Comparison of ENCODE assay signal across 7 cellular contexts in genomic region chr1:161258439-161259386, GRCh38. TPM values are rescaled to one million over a fixed set of nuclear protein-coding genes. Genes with fewer than 3 reads are reported as not detected.
A peak's percentile ranks its signal among the peaks of the same experiment; 100 is the strongest.
DNase-seq lines count a peak whose midpoint lies in the region; ATAC-seq and TF ChIP-seq lines count a peak whose summit lies in the region.

PCP4L1 (plus strand) TSS chr1:161258745; CDS start chr1:161258975, 230 bp downstream.

- peak; percentile 35 for DNase-seq in NCI-H1694 treated with DMSO at 0.1 percent for 48 hours (lab: John Stamatoyannopoulos, UW)
- peak; percentile 11 for DNase-seq in activated CD8-positive, alpha-beta memory T cell treated with anti-CD3 and anti-CD28 coated beads, Interleukin-2, amount 50 U/mL, for 1 hour (ENCODE audit: extremely low read depth)
- no peak for DNase-seq in esophagus squamous epithelium (lab: John Stamatoyannopoulos, UW)
- peak; percentile 10 for DNase-seq in stimulated activated naive B cell treated with anti-CD40 and anti-IgM and Interleukin-4, amounts not matched to agents 10 μg/mL and 1 μg/mL and 100 μg/mL, for 72 hours
- no peak for DNase-seq in dedifferentiated amniotic fluid mesenchymal stem cell (ENCODE audit: extremely low spot score)

- peaks cover 22 to 35% of the 10 kb centered on the region in 2 donors for H3K4me1 Mint-ChIP-seq in stimulated activated naive B cell treated with anti-CD40 and anti-IgM and Interleukin-4, amounts not matched to agents 10 μg/mL and 1 μg/mL and 100 μg/mL, for 72 hours

- H3K27ac Mint-ChIP-seq in stimulated activated naive B cell treated with anti-CD40 and anti-IgM and Interleukin-4, amounts not matched to agents 10 μg/mL and 1 μg/mL and 100 μg/mL, for 72 hours, result no peak within 1 kb of the TSS

- H3K36me3 ChIP-seq in esophagus squamous epithelium (no peaks in the 10 kb centered on the region), muscle layer of colon (ENCODE audit: insufficient read depth, low read length) (no peaks in the 10 kb centered on the region)

- H3K9me3 ChIP-seq in esophagus squamous epithelium, result peaks cover 0 to 16% (median 9%) of the 10 kb centered on the region in 3 donors
- peaks cover 6% of the 10 kb centered on the region for H3K9me3 ChIP-seq in muscle layer of colon (ENCODE audit: low read length)

- peak within 1 kb of the TSS; percentile 48 to 77 (median 58) for H3K4me3 ChIP-seq in esophagus squamous epithelium
- peak within 1 kb of the TSS; percentile 71 to 79 for H3K4me3 ChIP-seq in muscle layer of colon (ENCODE audit: low read depth in 1 of 2, low read length in 2 of 2)

- peak in 1 of 4 donors; percentile 53 for TF ChIP-seq POLR2A in esophagus squamous epithelium (IDR thresholded peaks at IDR 0.05)

- H3K27me3 ChIP-seq in esophagus squamous epithelium (peaks cover 0 to 49% (median 0%) of the 10 kb centered on the region in 4 donors), muscle layer of colon (ENCODE audit: control insufficient read depth in 1 of 2, insufficient read depth in 2 of 2, low read length in 2 of 2) (peaks cover 0 to 13% of the 10 kb centered on the region in 2 donors)

- peak within 1 kb of the TSS; percentile 0 for H3K9ac ChIP-seq in muscle layer of colon (ENCODE audit: low read length)

- intact Hi-C loops in esophagus squamous epithelium (cut with DNase I), result no loop called here

- TF ChIP-seq CTCF in esophagus squamous epithelium (IDR thresholded peaks at IDR 0.05), result no peak

- peak within 1 kb of the TSS; percentile 65 to 79 for H3K4me3 Mint-ChIP-seq in stimulated activated naive B cell treated with anti-CD40 and anti-IgM and Interleukin-4, amounts not matched to agents 10 μg/mL and 1 μg/mL and 100 μg/mL, for 72 hours

- peak; percentile 62 for ATAC-seq in GM18907 (IDR thresholded peaks at IDR 0.05; ENCODE audit: unreplicated experiment)
- peak; percentile 85 to 89 for ATAC-seq in stimulated activated naive B cell treated with anti-CD40 and anti-IgM and Interleukin-4, amounts not matched to agents 10 μg/mL and 1 μg/mL and 100 μg/mL, for 72 hours (replicated peaks)

- H3K9me3 Mint-ChIP-seq in stimulated activated naive B cell treated with anti-CD40 and anti-IgM and Interleukin-4, amounts not matched to agents 10 μg/mL and 1 μg/mL and 100 μg/mL, for 72 hours, result peaks cover 20 to 28% of the 10 kb centered on the region in 2 donors

- peaks cover 15 to 73% (median 30%) of the 10 kb centered on the region in 3 donors for H3K4me1 ChIP-seq in esophagus squamous epithelium
- peaks cover 10% of the 10 kb centered on the region for H3K4me1 ChIP-seq in muscle layer of colon (ENCODE audit: insufficient read depth, low read length)

- peaks cover 15 to 22% of the 10 kb centered on the region in 2 donors for H3K36me3 Mint-ChIP-seq in stimulated activated naive B cell treated with anti-CD40 and anti-IgM and Interleukin-4, amounts not matched to agents 10 μg/mL and 1 μg/mL and 100 μg/mL, for 72 hours

- peaks cover 59 to 70% of the 10 kb centered on the region in 2 donors for H3K27me3 Mint-ChIP-seq in stimulated activated naive B cell treated with anti-CD40 and anti-IgM and Interleukin-4, amounts not matched to agents 10 μg/mL and 1 μg/mL and 100 μg/mL, for 72 hours

- H3K27ac ChIP-seq in esophagus squamous epithelium (peak within 1 kb of the TSS; percentile 44 to 71 (median 54)), muscle layer of colon (ENCODE audit: low read depth, low read length) (peak within 1 kb of the TSS; percentile 74)

- 2 to 11% methylated on average over 8 to 14 of the region's 62 CpGs for WGBS in esophagus squamous epithelium, 2 donors

RNA-seq across cellular contexts. Expression of gene PCP4L1, which starts in this region (rescaled TPM):
- total RNA-seq in esophagus squamous epithelium, result 10 to 100 TPM in 2 of 4 donors, 1 to 10 TPM in 2; 6.9 to 52.7 (median 9.6) TPM

Comparison
In these comparisons a context has a peak if more than half of its experiments do, and no peak if none do; other contexts are left out.
1. DNase-seq: peak in NCI-H1694 treated with DMSO at 0.1 percent for 48 hours (single experiment), activated CD8-positive, alpha-beta memory T cell treated with anti-CD3 and anti-CD28 coated beads, Interleukin-2, amount 50 U/mL, for 1 hour (single experiment) and stimulated activated naive B cell treated with anti-CD40 and anti-IgM and Interleukin-4, amounts not matched to agents 10 μg/mL and 1 μg/mL and 100 μg/mL, for 72 hours (single experiment); none in esophagus squamous epithelium (single experiment) and dedifferentiated amniotic fluid mesenchymal stem cell (single experiment).